20 cellular contexts compared by ENCODE assay signal in genomic region chr13:46996316-46996715, GRCh38.
DNase-seq lines count a peak whose midpoint lies in the region; ATAC-seq, FAIRE-seq and TF ChIP-seq lines count a peak whose summit lies in the region.
"Had no signal": no experiment of that assay in that cellular context is flagged by ENCODE, and none has a peak within 500 bp of the region (broad histone marks: within the 10 kb centered on the region; RNA-seq: fewer than 3 reads in every experiment).

No MANE protein-coding gene starts in this region.

- H3K4me1 ChIP-seq in OCI-LY7 (ENCODE audit: insufficient read depth, low read length, poor library complexity, severe bottlenecking): peaks cover 20% of the 10 kb centered on the region
- H3K4me1 ChIP-seq in kidney (ENCODE audit: control insufficient read depth in 1 of 2, insufficient read depth in 1 of 2, low read depth in 1 of 2, low read length in 2 of 2): no peaks in the 10 kb centered on the region
- H3K4me1 ChIP-seq: sigmoid colon, suprapubic skin had no signal

- H3K36me3 ChIP-seq in OCI-LY7 (ENCODE audit: insufficient read depth, low read length) (no peaks in the 10 kb centered on the region), kidney (ENCODE audit: control insufficient read depth in 1 of 2, insufficient read depth in 2 of 2, low read length in 2 of 2) (no peaks in the 10 kb centered on the region)
- H3K36me3 ChIP-seq: sigmoid colon, suprapubic skin had no signal

- no peak for DNase-seq in OCI-LY7 (ENCODE audit: low spot score)
- DNase-seq in Right ventricle myocardium superior: no peak
- DNase-seq in kidney: no peak
- DNase-seq in stimulated activated CD4-positive, alpha-beta T cell treated with anti-CD3 and anti-CD28 coated beads, Interleukin-2, amount 100 ng/mL, for 48 hours: no peak
- DNase-seq: activated CD4-positive, CD25-positive, alpha-beta regulatory T cell; activated T-cell treated with anti-CD3 and anti-CD28 coated beads, Interleukin-2, amount 50 U/mL, for 4 hours; CD4-positive, alpha-beta T cell; effector CD8-positive, alpha-beta T cell; H7; NCI-H2029; sigmoid colon had no signal

- peak overlapping the region; percentile 53; the same call in 1 of the 2 replicates for H2AFZ ChIP-seq in OCI-LY7 (ENCODE audit: low read length)

- POLR2A ChIA-PET in OCI-LY7 (lab: Charles Lee): interaction anchor here (0.7 to 2.0 kb wide), 6 partner anchors 8 to 42 kb away, joined by 3 to 10 read pairs (median 4); no protein-coding TSS in a partner anchor

- H3K4me2 ChIP-seq in OCI-LY7 (ENCODE audit: low read length): peak overlapping the region; percentile 18

- H3K9ac ChIP-seq in kidney (ENCODE audit: low read length in 2 of 2): no peak overlapping the region

- intact Hi-C loops in OCI-LY7 (cut with micrococcal nuclease; ENCODE audit: unreplicated experiment) (no loop called here), Right ventricle myocardium superior (cut with DNase I) (no loop called here), kidney (cut with DNase I) (no loop called here)

- no peaks in the 10 kb centered on the region for H3K9me2 ChIP-seq in OCI-LY7 (ENCODE audit: insufficient read depth, low read length)

- H3K27ac ChIP-seq in OCI-LY7 (ENCODE audit: low read depth, low read length, poor library complexity, severe bottlenecking): no peak overlapping the region
- H3K27ac ChIP-seq in kidney (ENCODE audit: low read depth in 2 of 2, low read length in 2 of 2): no peak overlapping the region
- H3K27ac ChIP-seq: sigmoid colon, SK-N-MC, suprapubic skin had no signal

- TF ChIP-seq CTCF in OCI-LY7 (conservative IDR thresholded peaks at IDR 0.05; ENCODE audit: low read length): no peak
- no peak for TF ChIP-seq CTCF in kidney (IDR thresholded peaks at IDR 0.05; ENCODE audit: borderline replicate concordance, extremely low read depth, insufficient read depth)

- BruUV-seq in OCI-LY7 (replicated peaks; lab: Mats Ljungman, UMichigan): no TSS peak

- no peak for FAIRE-seq in kidney (lab: Jason Lieb, UNC)
- FAIRE-seq: frontal cortex, K562 had no signal

- H3K4me3 ChIP-seq in OCI-LY7 (ENCODE audit: low read depth, low read length, poor library complexity, severe bottlenecking) (no peak overlapping the region), kidney (ENCODE audit: low read length in 2 of 2) (no peak overlapping the region)
- H3K4me3 ChIP-seq: K562, sigmoid colon, SK-N-MC, suprapubic skin had no signal

- H3K9me3 ChIP-seq in OCI-LY7 (ENCODE audit: low read length) (peaks cover 4% of the 10 kb centered on the region; the same call in 1 of the 2 replicates), kidney (ENCODE audit: control insufficient read depth in 1 of 2, low read length in 2 of 2) (no peaks in the 10 kb centered on the region)
- H3K9me3 ChIP-seq: sigmoid colon, suprapubic skin had no signal

- H4K20me1 ChIP-seq in OCI-LY7 (ENCODE audit: insufficient read depth, low read length): no peaks in the 10 kb centered on the region

- CTCF ChIA-PET in OCI-LY7 (lab: Charles Lee; ENCODE audit: unreplicated experiment): interaction anchor here (1.0 to 1.5 kb wide), 2 partner anchors 12 to 22 kb away, joined by 4 read pairs; no protein-coding TSS in a partner anchor

- no peaks in the 10 kb centered on the region for H3K79me2 ChIP-seq in OCI-LY7 (ENCODE audit: insufficient read depth, low read depth, low read length)

- ATAC-seq in GM18873 (IDR thresholded peaks at IDR 0.05; ENCODE audit: low FRiP score, unreplicated experiment): peak; percentile 18
- ATAC-seq in GM21529 (IDR thresholded peaks at IDR 0.05; ENCODE audit: unreplicated experiment): peak; percentile 35
- peak; percentile 22 for ATAC-seq in HG03060 (IDR thresholded peaks at IDR 0.05; ENCODE audit: low read depth, unreplicated experiment)
- ATAC-seq in Right ventricle myocardium superior (ENCODE audit: poor library complexity): no peak
- no peak for ATAC-seq in activated CD4-positive, CD25-positive, alpha-beta regulatory T cell treated with anti-CD3 and anti-CD28 coated beads, Interleukin-2, amount 50 U/mL, for 24 hours
- ATAC-seq: activated T-cell treated with anti-CD3 and anti-CD28 coated beads, Interleukin-2, amount 50 U/mL, for 4 hours; K562; natural killer cell treated with Interleukin-12 subunit alpha and Interleukin-12 subunit beta and Interleukin-15 and Interleukin-18, amount 100 ng/mL, for 72 hours had no signal

Comparison
In these comparisons a context has a peak if more than half of its experiments do, and no peak if none do; other contexts are left out.
1. ATAC-seq: peak in GM18873 (single experiment), GM21529 (single experiment) and HG03060 (single experiment); none in Right ventricle myocardium superior (single experiment) and activated CD4-positive, CD25-positive, alpha-beta regulatory T cell treated with anti-CD3 and anti-CD28 coated beads, Interleukin-2, amount 50 U/mL, for 24 hours (0 of 2).